Comparison of ENCODE assay signal across 12 cellular contexts in the genomic region with DNA sequence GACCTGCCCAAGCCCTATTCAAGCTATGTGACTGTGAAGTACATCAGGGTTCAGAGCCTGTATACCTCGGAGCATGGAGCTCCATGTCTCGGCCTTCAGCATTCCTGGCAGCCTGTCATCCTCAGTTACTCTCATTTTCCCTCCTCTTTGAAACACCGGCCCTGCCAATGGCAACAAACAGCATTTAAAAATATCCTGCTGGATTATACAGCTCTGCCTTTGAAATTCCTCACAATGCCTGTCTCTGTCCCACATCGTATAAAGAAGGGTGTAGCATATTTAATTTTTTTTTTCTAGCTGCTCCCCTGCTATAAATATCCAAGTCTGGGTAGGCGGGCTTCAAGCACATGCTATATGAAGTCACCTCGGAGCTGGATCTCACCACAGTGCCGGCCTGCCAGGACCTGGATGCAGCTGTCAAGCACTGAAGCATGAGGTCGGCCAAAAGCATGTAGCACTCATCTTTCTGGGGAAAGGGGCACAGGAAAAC. TPM values are rescaled to one million over a fixed set of nuclear protein-coding genes. Genes with fewer than 3 reads are reported as not detected.
DNase-seq lines count a peak whose midpoint lies in the region; ATAC-seq and TF ChIP-seq lines count a peak whose summit lies in the region.
"Had no signal": no experiment of that assay in that cellular context is flagged by ENCODE, and none has a peak within 500 bp of the region (broad histone marks: within the 10 kb centered on the region; RNA-seq: fewer than 3 reads in every experiment).

No MANE protein-coding gene starts in this region.

- intact Hi-C loops in left lung (cut with DNase I), result no loop called here

- DNase-seq in LHCN-M2 (ENCODE audit: low read depth) (peak; percentile 90), coronary artery (ENCODE audit: low spot score) (no peak), left lung (no peak), tibial nerve (ENCODE audit: low spot score in 2 of 2) (no peak)
- DNase-seq in activated naive CD4-positive, alpha-beta T cell treated with Interleukin-2 at 50 U/mL for 16 hours, result no peak
- no peak for DNase-seq in activated CD4-positive, CD25-positive, alpha-beta regulatory T cell (lab: John Stamatoyannopoulos, UW)
- DNase-seq: cerebellar nuclear complex; NCI-H187 treated with DMSO at 0.1 percent for 48 hours; stimulated activated naive CD8-positive, alpha-beta T cell treated with anti-CD3 and anti-CD28 coated beads, Interleukin-15, Interleukin-2, amounts not matched to agents 100 U/mL and 50 U/mL, for 24 hours; WERI-Rb-1 had no signal

- H3K36me3 ChIP-seq in left lung (no peaks in the 10 kb centered on the region), tibial nerve (no peaks in the 10 kb centered on the region)

- 19 to 37% methylated on average over 8 of the region's 8 CpGs for WGBS in tibial nerve, 2 donors

- peaks cover 6 to 18% of the 10 kb centered on the region in 2 donors for H3K4me1 ChIP-seq in left lung
- H3K4me1 ChIP-seq in tibial nerve, result peaks cover 0 to 79% (median 48%) of the 10 kb centered on the region in 4 donors

- TF ChIP-seq CTCF in coronary artery (IDR thresholded peaks at IDR 0.05) (no peak), left lung (IDR thresholded peaks at IDR 0.05) (no peak), tibial nerve (IDR thresholded peaks at IDR 0.05) (no peak)

- no peaks in the 10 kb centered on the region for H3K9me3 ChIP-seq in left lung
- no peaks in the 10 kb centered on the region for H3K9me3 ChIP-seq in tibial nerve

- TF ChIP-seq POLR2A in tibial nerve (IDR thresholded peaks at IDR 0.05), result no peak

- H3K27ac ChIP-seq in coronary artery, result peak overlapping the region; percentile 79 to 88
- no peak overlapping the region for H3K27ac ChIP-seq in left lung
- peak overlapping the region in 3 of 4 donors; percentile 28 to 76 (median 72) for H3K27ac ChIP-seq in tibial nerve
- H3K27ac ChIP-seq: WERI-Rb-1 had no signal

- ATAC-seq in left lung (peak; percentile 13), GM21576 (IDR thresholded peaks at IDR 0.05; ENCODE audit: unreplicated experiment) (no peak), GM21723 (IDR thresholded peaks at IDR 0.05; ENCODE audit: unreplicated experiment) (no peak)
- ATAC-seq: stimulated activated naive CD8-positive, alpha-beta T cell treated with anti-CD3 and anti-CD28 coated beads, Interleukin-15, Interleukin-2, amounts not matched to agents 100 U/mL and 50 U/mL, for 24 hours had no signal

- H3K27me3 ChIP-seq in left lung (no peaks in the 10 kb centered on the region), tibial nerve (no peaks in the 10 kb centered on the region)

- H3K4me3 ChIP-seq in coronary artery (peak overlapping the region; percentile 39), left lung (no peak overlapping the region), tibial nerve (no peak overlapping the region)

- no peak for TF ChIP-seq EP300 in tibial nerve (IDR thresholded peaks at IDR 0.05)

RNA-seq across cellular contexts. Expression of a gene that starts 11.8 kb away (rescaled TPM):
- 1.3 and 1.5 TPM in 2 replicates for total RNA-seq in LHCN-M2 (2014; rRNA removed)
- 4.1 TPM for polyA plus RNA-seq in LHCN-M2 (2012)
- 1 to 10 TPM; 2.4 to 6.9 TPM for total RNA-seq in left lung
- 1 to 10 TPM; 7.1 to 9.3 (median 7.7) TPM for total RNA-seq in tibial nerve

Comparison
In these comparisons a context has a peak if more than half of its experiments do, and no peak if none do; other contexts are left out.
1. H3K27ac ChIP-seq: peak in coronary artery (2 of 2) and tibial nerve (3 of 4); none in left lung (0 of 2).